ENCODE assay signal across 8 cellular contexts in the genomic region with DNA sequence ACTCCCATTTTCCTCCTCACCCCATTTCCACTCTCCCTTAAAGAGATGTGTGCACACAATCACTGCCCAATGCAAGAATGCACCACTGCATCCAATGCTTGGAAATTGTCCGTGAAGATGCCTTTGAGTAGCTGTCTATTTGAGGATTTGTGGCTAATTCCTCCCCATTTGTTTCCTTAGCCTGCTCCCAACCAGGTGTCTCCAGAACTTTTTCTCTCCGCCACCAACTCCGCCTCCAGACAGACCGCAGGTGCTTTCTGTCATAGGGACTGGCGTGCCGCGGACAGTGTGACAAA. TPM values are rescaled to one million over a fixed set of nuclear protein-coding genes. Genes with fewer than 3 reads are reported as not detected.
A peak's percentile ranks its signal among the peaks of the same experiment; 100 is the strongest.
DNase-seq lines count a peak whose midpoint lies in the region; ATAC-seq and TF ChIP-seq lines count a peak whose summit lies in the region.

No MANE protein-coding gene starts in this region.

- H2BK120ac ChIP-seq in neuronal stem cell (ENCODE audit: low read depth, low read length), result no peak overlapping the region

- H3K4me2 ChIP-seq in KMS-11, result peak overlapping the region; percentile 78
- peak overlapping the region; percentile 77 for H3K4me2 ChIP-seq in neuronal stem cell (ENCODE audit: insufficient read depth, low read length, poor library complexity, severe bottlenecking)

- TF ChIP-seq CTCF in left ventricle myocardium inferior (IDR thresholded peaks at IDR 0.05; ENCODE audit: borderline replicate concordance), result no peak
- no peak for TF ChIP-seq CTCF in KMS-11 (conservative IDR thresholded peaks at IDR 0.05; ENCODE audit: low read depth, low read length)

- no peak overlapping the region for H2BK5ac ChIP-seq in neuronal stem cell (ENCODE audit: low read length)

- H3K27me3 ChIP-seq in left ventricle myocardium inferior (ENCODE audit: low read depth) (no peaks in the 10 kb centered on the region), KMS-11 (ENCODE audit: insufficient read depth, low read depth) (no peaks in the 10 kb centered on the region), duodenal mucosa (ENCODE audit: control insufficient read depth in 1 of 2, insufficient read depth in 2 of 2, low read length in 2 of 2) (no peaks in the 10 kb centered on the region), neuronal stem cell (ENCODE audit: control insufficient read depth in 3 of 3, insufficient read depth in 3 of 3, low read depth in 1 of 3, low read length in 3 of 3) (no peaks in the 10 kb centered on the region)

- no peak overlapping the region for H4K91ac ChIP-seq in neuronal stem cell (ENCODE audit: low read depth, low read length, poor library complexity)

- H2AFZ ChIP-seq in KMS-11 (ENCODE audit: low read depth), result peak overlapping the region; percentile 79
- H2AFZ ChIP-seq in neuronal stem cell (ENCODE audit: low read length), result peak overlapping the region; percentile 97

- no peak for ATAC-seq in left ventricle myocardium superior
- no peak for ATAC-seq in GM21576 (IDR thresholded peaks at IDR 0.05; ENCODE audit: unreplicated experiment)

- no CpG with 5 or more reads among the region's 7 CpGs for WGBS in neuronal stem cell (ENCODE audit: extremely low coverage in 2 of 2, insufficient read length in 2 of 2, insufficient replicate concordance in 1 of 2), 2 donors

- intact Hi-C loops in left ventricle myocardium inferior (cut with micrococcal nuclease) (no loop called here), left ventricle myocardium superior (cut with micrococcal nuclease) (no loop called here)

- H3K14ac ChIP-seq in neuronal stem cell (ENCODE audit: low read length), result no peak overlapping the region

- no peak overlapping the region for H2BK12ac ChIP-seq in neuronal stem cell (ENCODE audit: low read length)

- H3K27ac ChIP-seq in left ventricle myocardium inferior (replicated peaks) (peak overlapping the region; percentile 93), KMS-11 (0 out of 2 replicates have a peak overlapping the region, but pooled peaks have one; percentile 20), duodenal mucosa (ENCODE audit: low read depth, low read length) (peak overlapping the region; percentile 57), neuronal stem cell (replicated peaks; ENCODE audit: low read length) (peak overlapping the region; percentile 21)

- no peaks in the 10 kb centered on the region for H3K36me3 ChIP-seq in left ventricle myocardium inferior
- no peaks in the 10 kb centered on the region for H3K36me3 ChIP-seq in KMS-11 (ENCODE audit: insufficient read depth)
- no peaks in the 10 kb centered on the region for H3K36me3 ChIP-seq in duodenal mucosa (ENCODE audit: control insufficient read depth in 1 of 2, insufficient read depth in 2 of 2, low read length in 2 of 2)
- H3K36me3 ChIP-seq in neuronal stem cell (replicated peaks in 1 of 2; ENCODE audit: control insufficient read depth in 2 of 2, insufficient read depth in 2 of 2, low read length in 2 of 2), result peaks cover 0 to 2% of the 10 kb centered on the region in 2 donors

- H3K18ac ChIP-seq in neuronal stem cell (ENCODE audit: low read length), result peak overlapping the region; percentile 78

- no peak overlapping the region for H2BK15ac ChIP-seq in neuronal stem cell (ENCODE audit: low read length)

- no peak overlapping the region for H3K4ac ChIP-seq in neuronal stem cell (ENCODE audit: low read length)

- H3K4me3 ChIP-seq in left ventricle myocardium inferior (peak overlapping the region; percentile 95), KMS-11 (IDR thresholded peaks at IDR 0.05; ENCODE audit: insufficient read depth, low read depth, low read length) (no peak overlapping the region), duodenal mucosa (ENCODE audit: low read depth in 1 of 2, low read length in 2 of 2) (peak overlapping the region; percentile 91 to 100), neuronal stem cell (ENCODE audit: low read length in 2 of 2) (peak overlapping the region; percentile 86 to 92)

- peaks cover 37% of the 10 kb centered on the region for H3K79me2 ChIP-seq in KMS-11 (ENCODE audit: insufficient read depth, low read depth)

- peaks cover 6% of the 10 kb centered on the region for H3K9me3 ChIP-seq in left ventricle myocardium inferior (replicated peaks)
- no peaks in the 10 kb centered on the region for H3K9me3 ChIP-seq in duodenal mucosa (ENCODE audit: control insufficient read depth in 1 of 2, low read length in 2 of 2)
- H3K9me3 ChIP-seq in neuronal stem cell (replicated peaks in 1 of 2; ENCODE audit: control insufficient read depth in 2 of 2, insufficient read depth in 1 of 2, low read depth in 1 of 2, low read length in 2 of 2), result peaks cover 0 to 3% of the 10 kb centered on the region in 2 donors

- peaks cover 5% of the 10 kb centered on the region for H3K79me1 ChIP-seq in neuronal stem cell (ENCODE audit: low read depth, low read length)

- DNase-seq in left ventricle myocardium inferior, result no peak
- DNase-seq in left ventricle myocardium superior, result no peak
- no peak for DNase-seq in neuronal stem cell (ENCODE audit: low spot score)
- DNase-seq in NCI-H446 (lab: John Stamatoyannopoulos, UW), result no peak
- no peak for DNase-seq in cerebellar nuclear complex (lab: John Stamatoyannopoulos, UW)

- H3K9ac ChIP-seq in KMS-11 (peak overlapping the region; percentile 77; the same call in 1 of the 2 replicates), duodenal mucosa (ENCODE audit: low read depth in 1 of 2, low read length in 2 of 2) (peak overlapping the region; percentile 72 to 83), neuronal stem cell (ENCODE audit: low read depth, low read length, poor library complexity) (no peak overlapping the region)

- H2AK5ac ChIP-seq in neuronal stem cell (ENCODE audit: low read depth, low read length), result no peak overlapping the region

- peaks cover 93% of the 10 kb centered on the region for H3K4me1 ChIP-seq in left ventricle myocardium inferior
- H3K4me1 ChIP-seq in KMS-11 (ENCODE audit: low read depth, poor library complexity, severe bottlenecking), result peaks cover 50% of the 10 kb centered on the region
- peaks cover 52 to 53% of the 10 kb centered on the region in 2 donors for H3K4me1 ChIP-seq in duodenal mucosa (ENCODE audit: control insufficient read depth in 1 of 2, insufficient read depth in 2 of 2, low read length in 2 of 2)
- H3K4me1 ChIP-seq in neuronal stem cell (ENCODE audit: control insufficient read depth in 2 of 2, insufficient read depth in 1 of 2, low read depth in 1 of 2, low read length in 2 of 2), result peaks cover 7 to 10% of the 10 kb centered on the region in 2 donors

- no peak overlapping the region for H4K8ac ChIP-seq in neuronal stem cell (ENCODE audit: low read depth, low read length)

- no peaks in the 10 kb centered on the region for H4K20me1 ChIP-seq in KMS-11 (ENCODE audit: insufficient read depth)

- H3K23ac ChIP-seq in neuronal stem cell (ENCODE audit: low read depth, low read length, poor library complexity), result no peak overlapping the region

RNA-seq across cellular contexts. Expression of a gene that starts 0.5 kb away (rescaled TPM):
- total RNA-seq in left ventricle myocardium inferior (55.1 TPM), left ventricle myocardium superior (59.9 TPM)
- polyA plus RNA-seq in neuronal stem cell (2013, experiment 1 of 2), result 48.9 TPM
- polyA plus RNA-seq in neuronal stem cell (2013, experiment 2 of 2), result 48.3 TPM

Comparison
In these comparisons a context has a peak if more than half of its experiments do, and no peak if none do; other contexts are left out.
1. H3K27ac ChIP-seq: peak in every context shown above with its lines; median percentile 93 in left ventricle myocardium inferior; 57 in duodenal mucosa; 21 in neuronal stem cell; 20 in KMS-11.